1 cellular context compared by ENCODE assay signal in genomic region chr1:203861379-203862184, GRCh38.
TF ChIP-seq lines count a peak whose summit lies in the region.

Gene SNRPE (plus strand): TSS chr1:203861599. CDS start chr1:203861660, 61 bp downstream.

TF ChIP-seq in WTC11, 78 proteins besides CTCF, POLR2A, EP300 and RAD21 (continued from another document):
- TF ChIP-seq ATF2 (CRISPR knock-in tag; IDR thresholded peaks at IDR 0.05; ENCODE audit: borderline replicate concordance, low read depth) (no peak), GRHL2 (CRISPR knock-in tag; IDR thresholded peaks at IDR 0.05; ENCODE audit: insufficient replicate concordance, severe bottlenecking) (no peak), GABPB1 (CRISPR knock-in tag; IDR thresholded peaks at IDR 0.05) (peak; percentile 95), PRDM15 (CRISPR knock-in tag; IDR thresholded peaks at IDR 0.05) (no peak), FOXK1 (CRISPR knock-in tag; IDR thresholded peaks at IDR 0.05) (peak; percentile 94), ZNF423 (CRISPR knock-in tag; IDR thresholded peaks at IDR 0.05) (no peak), RORB (CRISPR knock-in tag; IDR thresholded peaks at IDR 0.05) (no peak), HMGA2 (CRISPR knock-in tag; IDR thresholded peaks at IDR 0.05) (no peak), USF1 (CRISPR knock-in tag; IDR thresholded peaks at IDR 0.05) (peak; percentile 98), ARID4B (CRISPR knock-in tag; IDR thresholded peaks at IDR 0.05; ENCODE audit: borderline replicate concordance) (peak; percentile 56), FOXP1 (CRISPR knock-in tag; IDR thresholded peaks at IDR 0.05; ENCODE audit: borderline replicate concordance) (peak; percentile 94), ATF3 (CRISPR knock-in tag; conservative IDR thresholded peaks at IDR 0.05) (no peak), ZNF263 (CRISPR knock-in tag; IDR thresholded peaks at IDR 0.05; ENCODE audit: low read depth) (no peak), NR1H2 (CRISPR knock-in tag; IDR thresholded peaks at IDR 0.05) (no peak), ZNF281 (CRISPR knock-in tag; IDR thresholded peaks at IDR 0.05) (peak; percentile 13; the same call in 1 of the 2 replicates), CREM (CRISPR knock-in tag; IDR thresholded peaks at IDR 0.05) (peak; percentile 74; the same call in 1 of the 2 replicates), FOXJ3 (CRISPR knock-in tag; IDR thresholded peaks at IDR 0.05; ENCODE audit: borderline replicate concordance) (0 out of 2 replicates have a peak, but pooled peaks have one; percentile 29), JAZF1 (CRISPR knock-in tag; IDR thresholded peaks at IDR 0.05) (no peak), ERG (CRISPR knock-in tag; IDR thresholded peaks at IDR 0.05) (peak; percentile 57; the same call in 1 of the 2 replicates), MYBL2 (CRISPR knock-in tag; IDR thresholded peaks at IDR 0.05) (peak; percentile 68; the same call in 1 of the 2 replicates), PRRX2 (CRISPR knock-in tag; IDR thresholded peaks at IDR 0.05) (peak; percentile 45; the same call in 1 of the 2 replicates)
TF ChIP-seq in WTC11: peak in this region for 35.
